ENCODE assay signal across 1 cellular context in genomic region chr2:63050186-63050915, GRCh38.
TF ChIP-seq lines count a peak whose summit lies in the region.

OTX1 (plus strand) TSS chr2:63050830; CDS start chr2:63052991, 2,161 bp downstream.

TF ChIP-seq in HEK293, 187 proteins besides CTCF, POLR2A, EP300 and RAD21 (continued from another document and continues in another):
- TF ChIP-seq PRDM2 (tag by site-specific recombination; IDR thresholded peaks at IDR 0.05; ENCODE audit: borderline replicate concordance) (no peak), ZNF677 (tag by site-specific recombination; IDR thresholded peaks at IDR 0.05) (no peak), ZSCAN23 (tag by site-specific recombination; IDR thresholded peaks at IDR 0.05) (no peak), ZNF248 (tag by site-specific recombination; IDR thresholded peaks at IDR 0.05) (no peak), SETDB1 (IDR thresholded peaks at IDR 0.05; ENCODE audit: insufficient read length, low read length) (no peak), ZNF223 (tag by site-specific recombination; IDR thresholded peaks at IDR 0.05) (no peak), TSHZ1 (tag by site-specific recombination; IDR thresholded peaks at IDR 0.05; ENCODE audit: borderline replicate concordance) (peak; percentile 62; the same call in 1 of the 2 replicates), ZNF2 (tag by site-specific recombination; IDR thresholded peaks at IDR 0.05) (no peak), HIC1 (tag by site-specific recombination; IDR thresholded peaks at IDR 0.05) (no peak; the same call in 1 of the 2 replicates), ZNF76 (tag by site-specific recombination; IDR thresholded peaks at IDR 0.05; ENCODE audit: borderline replicate concordance, low read depth) (no peak), ZNF280D (tag by site-specific recombination; IDR thresholded peaks at IDR 0.05) (no peak), ATF2 (tag by site-specific recombination; IDR thresholded peaks at IDR 0.05; ENCODE audit: low read depth) (no peak), ZNF624 (tag by site-specific recombination; IDR thresholded peaks at IDR 0.05) (no peak), ZNF239 (tag by site-specific recombination; IDR thresholded peaks at IDR 0.05) (no peak), ZNF692 (tag by site-specific recombination; IDR thresholded peaks at IDR 0.05) (no peak), ZNF155 (tag by site-specific recombination; IDR thresholded peaks at IDR 0.05) (no peak), ZBTB10 (tag by site-specific recombination; IDR thresholded peaks at IDR 0.05) (no peak), TCF7L2 (IDR thresholded peaks at IDR 0.05; ENCODE audit: borderline replicate concordance, low read depth, low read length) (no peak; the same call in 1 of the 2 replicates), ZNF324 (tag by site-specific recombination; IDR thresholded peaks at IDR 0.05) (no peak), ZNF704 (tag by site-specific recombination; IDR thresholded peaks at IDR 0.05) (no peak), ZNF548 (tag by site-specific recombination; IDR thresholded peaks at IDR 0.05) (no peak), ZBTB6 (tag by site-specific recombination; IDR thresholded peaks at IDR 0.05) (peak; percentile 80)
